In genomic region chr6:88380083-88380482, GRCh38 we compare ENCODE assay signal across 8 cellular contexts.
DNase-seq lines count a peak whose midpoint lies in the region; ATAC-seq and TF ChIP-seq lines count a peak whose summit lies in the region.

No MANE protein-coding gene starts in this region.

- H3K36me3 Mint-ChIP-seq in activated T-cell treated with anti-CD3 and anti-CD28 coated beads, Interleukin-2, amount 50 U/mL, for 72 hours (ENCODE audit: insufficient read depth in 2 of 2), result no peaks in the 10 kb centered on the region

- ATAC-seq in HG02852 (IDR thresholded peaks at IDR 0.05; ENCODE audit: unreplicated experiment) (no peak), HG02763 (IDR thresholded peaks at IDR 0.05; ENCODE audit: unreplicated experiment) (no peak)
- no peak for ATAC-seq in activated T-cell treated with anti-CD3 and anti-CD28 coated beads, Interleukin-2, amount 50 U/mL, for 72 hours (replicated peaks in 1 of 2)

- no peak overlapping the region for H3K4me3 ChIP-seq in left ventricle myocardium inferior

- H3K27me3 ChIP-seq in left ventricle myocardium inferior (ENCODE audit: low read depth), result no peaks in the 10 kb centered on the region

- no peaks in the 10 kb centered on the region for H3K4me1 ChIP-seq in left ventricle myocardium inferior

- intact Hi-C loops in left ventricle myocardium inferior (cut with micrococcal nuclease), result no loop called here

- no peaks in the 10 kb centered on the region for H3K4me1 Mint-ChIP-seq in activated T-cell treated with anti-CD3 and anti-CD28 coated beads, Interleukin-2, amount 50 U/mL, for 72 hours (ENCODE audit: low read depth)

- no peak overlapping the region for H3K27ac Mint-ChIP-seq in activated T-cell treated with anti-CD3 and anti-CD28 coated beads, Interleukin-2, amount 50 U/mL, for 72 hours

- H3K36me3 ChIP-seq in left ventricle myocardium inferior, result no peaks in the 10 kb centered on the region

- TF ChIP-seq CTCF in left ventricle myocardium inferior (IDR thresholded peaks at IDR 0.05; ENCODE audit: borderline replicate concordance), result no peak

- H3K4me3 Mint-ChIP-seq in activated T-cell treated with anti-CD3 and anti-CD28 coated beads, Interleukin-2, amount 50 U/mL, for 72 hours, result no peak overlapping the region

- no peaks in the 10 kb centered on the region for H3K9me3 Mint-ChIP-seq in activated T-cell treated with anti-CD3 and anti-CD28 coated beads, Interleukin-2, amount 50 U/mL, for 72 hours

- H3K27ac ChIP-seq in left ventricle myocardium inferior (replicated peaks), result no peak overlapping the region
- H3K27ac ChIP-seq in substantia nigra (ENCODE audit: low read depth, low read length, poor library complexity, severe bottlenecking), result no peak overlapping the region

- no peaks in the 10 kb centered on the region for H3K9me3 ChIP-seq in left ventricle myocardium inferior (replicated peaks)

- DNase-seq in HT1080 (ENCODE audit: low read depth) (peak; percentile 93), amygdala (lab: John Stamatoyannopoulos, UW) (peak in 33 of 56 donors; percentile 4 to 72 (median 23)), left ventricle myocardium inferior (peak; percentile 41), substantia nigra (lab: John Stamatoyannopoulos, UW) (peak in 30 of 49 donors; percentile 1 to 85 (median 14)), NCI-H2029 treated with DMSO at 0.1 percent for 48 hours (lab: John Stamatoyannopoulos, UW) (no peak)
- DNase-seq in activated T-cell treated with anti-CD3 and anti-CD28 coated beads, Interleukin-2, amount 50 U/mL, for 72 hours, result no peak

- peaks cover 6% of the 10 kb centered on the region for H3K27me3 Mint-ChIP-seq in activated T-cell treated with anti-CD3 and anti-CD28 coated beads, Interleukin-2, amount 50 U/mL, for 72 hours (ENCODE audit: low read depth)

Comparison
In these comparisons a context has a peak if more than half of its experiments do, and no peak if none do; other contexts are left out.
1. DNase-seq: peak in HT1080 (single experiment), amygdala (33 of 56), left ventricle myocardium inferior (single experiment) and substantia nigra (30 of 49); none in NCI-H2029 treated with DMSO at 0.1 percent for 48 hours (single experiment) and activated T-cell treated with anti-CD3 and anti-CD28 coated beads, Interleukin-2, amount 50 U/mL, for 72 hours (0 of 2).